In the genomic region with DNA sequence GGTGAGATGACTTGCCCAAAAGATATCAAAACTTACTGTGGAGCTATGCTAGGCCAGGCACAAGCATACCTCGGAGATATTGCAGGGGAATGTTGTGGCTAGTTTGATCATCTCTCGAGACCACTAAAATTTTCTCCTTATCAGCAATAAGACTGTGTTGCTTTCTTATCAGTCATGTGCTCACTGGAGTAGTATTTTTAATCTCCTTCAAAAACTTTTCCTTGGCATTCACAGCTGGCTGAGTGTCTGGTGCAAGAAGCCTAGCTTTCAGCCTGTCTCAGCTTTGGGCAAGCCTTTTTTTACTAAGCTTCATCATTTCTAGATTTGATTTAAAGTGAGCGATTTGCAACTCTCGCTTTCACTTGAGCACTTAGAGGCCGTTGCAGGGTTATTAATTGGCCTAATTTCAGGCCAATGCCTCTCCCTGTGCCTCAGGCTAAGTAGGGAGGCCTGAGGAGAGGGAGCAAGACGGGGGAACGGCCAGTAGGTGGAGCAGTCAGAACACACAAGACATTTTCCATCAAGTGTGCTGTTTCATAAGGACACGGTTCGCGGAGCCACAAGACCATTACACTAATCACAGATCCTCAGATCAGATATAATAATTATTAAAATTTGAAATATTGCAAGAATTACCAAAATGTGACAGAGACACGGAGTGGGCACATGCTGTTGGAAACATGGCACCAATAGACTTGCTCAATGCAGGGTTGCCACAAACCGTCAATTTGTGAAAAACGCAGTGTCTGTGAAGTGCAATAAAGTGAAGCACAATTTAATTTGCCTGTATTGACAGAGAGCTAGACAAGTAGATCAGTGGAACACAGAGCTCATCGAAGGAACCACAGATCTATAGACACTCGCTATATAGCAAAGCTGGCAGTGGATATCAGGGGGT, we compare ENCODE assay signal across 1 cellular context.
TF ChIP-seq lines count a peak whose summit lies in the region.

No MANE protein-coding gene starts in this region.

TF ChIP-seq in SK-N-SH treated with all-trans-retinoic acid at 6 μM for 48 hours, 23 proteins besides CTCF, POLR2A, EP300 and RAD21 (continued from another document):
- TF ChIP-seq, protein P1, sequence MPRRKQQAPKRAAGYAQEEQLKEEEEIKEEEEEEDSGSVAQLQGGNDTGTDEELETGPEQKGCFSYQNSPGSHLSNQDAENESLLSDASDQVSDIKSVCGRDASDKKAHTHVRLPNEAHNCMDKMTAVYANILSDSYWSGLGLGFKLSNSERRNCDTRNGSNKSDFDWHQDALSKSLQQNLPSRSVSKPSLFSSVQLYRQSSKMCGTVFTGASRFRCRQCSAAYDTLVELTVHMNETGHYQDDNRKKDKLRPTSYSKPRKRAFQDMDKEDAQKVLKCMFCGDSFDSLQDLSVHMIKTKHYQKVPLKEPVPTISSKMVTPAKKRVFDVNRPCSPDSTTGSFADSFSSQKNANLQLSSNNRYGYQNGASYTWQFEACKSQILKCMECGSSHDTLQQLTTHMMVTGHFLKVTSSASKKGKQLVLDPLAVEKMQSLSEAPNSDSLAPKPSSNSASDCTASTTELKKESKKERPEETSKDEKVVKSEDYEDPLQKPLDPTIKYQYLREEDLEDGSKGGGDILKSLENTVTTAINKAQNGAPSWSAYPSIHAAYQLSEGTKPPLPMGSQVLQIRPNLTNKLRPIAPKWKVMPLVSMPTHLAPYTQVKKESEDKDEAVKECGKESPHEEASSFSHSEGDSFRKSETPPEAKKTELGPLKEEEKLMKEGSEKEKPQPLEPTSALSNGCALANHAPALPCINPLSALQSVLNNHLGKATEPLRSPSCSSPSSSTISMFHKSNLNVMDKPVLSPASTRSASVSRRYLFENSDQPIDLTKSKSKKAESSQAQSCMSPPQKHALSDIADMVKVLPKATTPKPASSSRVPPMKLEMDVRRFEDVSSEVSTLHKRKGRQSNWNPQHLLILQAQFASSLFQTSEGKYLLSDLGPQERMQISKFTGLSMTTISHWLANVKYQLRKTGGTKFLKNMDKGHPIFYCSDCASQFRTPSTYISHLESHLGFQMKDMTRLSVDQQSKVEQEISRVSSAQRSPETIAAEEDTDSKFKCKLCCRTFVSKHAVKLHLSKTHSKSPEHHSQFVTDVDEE (CRISPR knock-in tag; IDR thresholded peaks at IDR 0.05): no peak
- no peak for TF ChIP-seq ZNF70 (CRISPR knock-in tag; IDR thresholded peaks at IDR 0.05)
- no peak for TF ChIP-seq ISL1 (CRISPR knock-in tag; IDR thresholded peaks at IDR 0.05)
- TF ChIP-seq OSR1 (CRISPR knock-in tag; IDR thresholded peaks at IDR 0.05): no peak
